ENCODE assay signal across 19 cellular contexts in genomic region chr1:191320062-191320461, GRCh38.
DNase-seq lines count a peak whose midpoint lies in the region; TF ChIP-seq lines count a peak whose summit lies in the region.
"Had no signal": no experiment of that assay in that cellular context is flagged by ENCODE, and none has a peak within 500 bp of the region (broad histone marks: within the 10 kb centered on the region; RNA-seq: fewer than 3 reads in every experiment).

No MANE protein-coding gene starts in this region.

- H4K12ac ChIP-seq in trophoblast cell (ENCODE audit: low read depth, low read length): no peak overlapping the region

- H2AFZ ChIP-seq in trophoblast cell (ENCODE audit: insufficient read depth, low read length, poor library complexity) (no peak overlapping the region), hepatocyte (no peak overlapping the region)
- H2AFZ ChIP-seq: PC-9 had no signal

- no peaks in the 10 kb centered on the region for H3K9me3 ChIP-seq in trophoblast cell (ENCODE audit: insufficient read depth, low read depth, low read length)
- H3K9me3 ChIP-seq in hepatocyte (ENCODE audit: low read depth): no peaks in the 10 kb centered on the region
- H3K9me3 ChIP-seq: body of pancreas, right atrium auricular region, SK-N-SH had no signal

- no peak overlapping the region for H4K91ac ChIP-seq in trophoblast cell (ENCODE audit: low read depth, low read length)

- no peak overlapping the region for H3K14ac ChIP-seq in trophoblast cell (ENCODE audit: low read length)

- H3K79me2 ChIP-seq in trophoblast cell (ENCODE audit: control insufficient read depth, insufficient read depth, low read length, poor library complexity): no peaks in the 10 kb centered on the region
- no peaks in the 10 kb centered on the region for H3K79me2 ChIP-seq in hepatocyte

- H3K36me3 ChIP-seq in trophoblast cell (ENCODE audit: control insufficient read depth in 1 of 2, insufficient read depth in 2 of 2, low read length in 2 of 2) (no peaks in the 10 kb centered on the region), hepatocyte (replicated peaks; ENCODE audit: insufficient read depth, low read depth) (no peaks in the 10 kb centered on the region)
- H3K36me3 ChIP-seq: right atrium auricular region had no signal

- no peak overlapping the region for H4K8ac ChIP-seq in trophoblast cell (ENCODE audit: low read depth, low read length)

- WGBS in trophoblast cell (ENCODE audit: extremely low coverage, insufficient coverage, insufficient read length): no CpG with 5 or more reads among the region's 2 CpGs
- WGBS in hepatocyte (ENCODE audit: low lambda C conversion rate, missing lambda C conversion rate): 65% methylated on average over 2 of the region's 2 CpGs

- H3K23ac ChIP-seq in trophoblast cell (ENCODE audit: low read length): no peak overlapping the region

- H3K9me2 ChIP-seq in hepatocyte (replicated peaks; ENCODE audit: insufficient read depth): no peaks in the 10 kb centered on the region
- H3K9me2 ChIP-seq: SK-N-SH had no signal

- in situ Hi-C loops in Caki2 (cut with HindIII; ENCODE audit: low pct_unique_long_range_greater_than_20kb, low sequenced_read_pairs): no loop called here

- H2BK5ac ChIP-seq in trophoblast cell (ENCODE audit: low read depth, low read length, poor library complexity): no peak overlapping the region

- H3K4me3 ChIP-seq in Jurkat, Clone E6-1 (ENCODE audit: low read length): no peak overlapping the region
- H3K4me3 ChIP-seq in epithelial cell of esophagus (ENCODE audit: low read length) (no peak overlapping the region), trophoblast cell (ENCODE audit: low read depth, low read length) (no peak overlapping the region), hepatocyte (no peak overlapping the region)
- H3K4me3 ChIP-seq: body of pancreas, coronary artery, PC-9, right atrium auricular region had no signal

- H3K18ac ChIP-seq in trophoblast cell (ENCODE audit: low read length): no peak overlapping the region

- TF ChIP-seq CTCF in epithelial cell of esophagus (IDR thresholded peaks at IDR 0.05; ENCODE audit: insufficient read depth, low read depth, low read length, missing control alignments) (no peak), hepatocyte (IDR thresholded peaks at IDR 0.05; ENCODE audit: poor library complexity) (no peak)

- no peak overlapping the region for H3K4ac ChIP-seq in trophoblast cell (ENCODE audit: low read depth, low read length)

- H2BK120ac ChIP-seq in trophoblast cell (ENCODE audit: insufficient read depth, low read length, poor library complexity): no peak overlapping the region

- H3K27me3 ChIP-seq in trophoblast cell (ENCODE audit: insufficient read depth, low read length): no peaks in the 10 kb centered on the region
- no peaks in the 10 kb centered on the region for H3K27me3 ChIP-seq in hepatocyte
- H3K27me3 ChIP-seq: body of pancreas, right atrium auricular region had no signal

- H3K4me2 ChIP-seq in trophoblast cell (ENCODE audit: low read length) (no peak overlapping the region), hepatocyte (no peak overlapping the region)
- H3K4me2 ChIP-seq: PC-9, SK-N-SH had no signal

- no peak overlapping the region for H3K27ac ChIP-seq in trophoblast cell (ENCODE audit: low read depth, low read length)
- no peak overlapping the region for H3K27ac ChIP-seq in hepatocyte
- H3K27ac ChIP-seq: body of pancreas, coronary artery, PC-9, right atrium auricular region had no signal

- no peaks in the 10 kb centered on the region for H4K20me1 ChIP-seq in hepatocyte (ENCODE audit: insufficient read depth, poor library complexity, severe bottlenecking)

- H2BK12ac ChIP-seq in trophoblast cell (ENCODE audit: low read length): no peak overlapping the region

- DNase-seq in Caki2 (ENCODE audit: low read depth): peak; percentile 6
- peak; percentile 2 for DNase-seq in Jurkat, Clone E6-1 (ENCODE audit: low read depth, low spot score)
- DNase-seq in NCI-H510A (lab: John Stamatoyannopoulos, UW): peak; percentile 23
- DNase-seq in epithelial cell of esophagus (ENCODE audit: low read depth): peak; percentile 45
- DNase-seq in hepatic stellate cell (ENCODE audit: low spot score): no peak
- no peak for DNase-seq in trophoblast cell
- no peak for DNase-seq in hepatocyte (ENCODE audit: low spot score)
- DNase-seq: activated CD8-positive, alpha-beta memory T cell treated with anti-CD3 and anti-CD28 coated beads, Interleukin-2, amount 10 ng/mL, durations not matched to agents 7 days and 5 days; activated naive CD8-positive, alpha-beta T cell treated with anti-CD3 and anti-CD28 coated beads, Interleukin-2, amount 10 ng/mL, durations not matched to agents 7 days and 5 days; kidney glomerular epithelial cell; naive B cell; NCI-H1436 treated with DMSO at 0.1 percent for 48 hours; SK-N-SH; stimulated activated CD4-positive, alpha-beta T cell treated with anti-CD3 and anti-CD28 coated beads, Interleukin-15, amount 100 ng/mL, for 24 hours; T-helper 9 cell had no signal

- no peaks in the 10 kb centered on the region for H3K4me1 ChIP-seq in trophoblast cell (ENCODE audit: control insufficient read depth in 1 of 2, insufficient read depth in 2 of 2, low read length in 2 of 2)
- no peaks in the 10 kb centered on the region for H3K4me1 ChIP-seq in hepatocyte (ENCODE audit: insufficient read depth)
- H3K4me1 ChIP-seq: body of pancreas, right atrium auricular region had no signal

- no peaks in the 10 kb centered on the region for H3K79me1 ChIP-seq in trophoblast cell (ENCODE audit: low read length)

- H3K9ac ChIP-seq in trophoblast cell (ENCODE audit: low read length): no peak overlapping the region
- H3K9ac ChIP-seq: SK-N-SH had no signal

- no peak overlapping the region for H2AK5ac ChIP-seq in trophoblast cell (ENCODE audit: low read length)

Comparison
In these comparisons a context has a peak if more than half of its experiments do, and no peak if none do; other contexts are left out.
1. DNase-seq: peak in Caki2 (single experiment), Jurkat, Clone E6-1 (single experiment), NCI-H510A (single experiment) and epithelial cell of esophagus (single experiment); none in hepatic stellate cell (single experiment), trophoblast cell (0 of 2) and hepatocyte (single experiment).